Comparison of ENCODE assay signal across 8 cellular contexts in the genomic region with DNA sequence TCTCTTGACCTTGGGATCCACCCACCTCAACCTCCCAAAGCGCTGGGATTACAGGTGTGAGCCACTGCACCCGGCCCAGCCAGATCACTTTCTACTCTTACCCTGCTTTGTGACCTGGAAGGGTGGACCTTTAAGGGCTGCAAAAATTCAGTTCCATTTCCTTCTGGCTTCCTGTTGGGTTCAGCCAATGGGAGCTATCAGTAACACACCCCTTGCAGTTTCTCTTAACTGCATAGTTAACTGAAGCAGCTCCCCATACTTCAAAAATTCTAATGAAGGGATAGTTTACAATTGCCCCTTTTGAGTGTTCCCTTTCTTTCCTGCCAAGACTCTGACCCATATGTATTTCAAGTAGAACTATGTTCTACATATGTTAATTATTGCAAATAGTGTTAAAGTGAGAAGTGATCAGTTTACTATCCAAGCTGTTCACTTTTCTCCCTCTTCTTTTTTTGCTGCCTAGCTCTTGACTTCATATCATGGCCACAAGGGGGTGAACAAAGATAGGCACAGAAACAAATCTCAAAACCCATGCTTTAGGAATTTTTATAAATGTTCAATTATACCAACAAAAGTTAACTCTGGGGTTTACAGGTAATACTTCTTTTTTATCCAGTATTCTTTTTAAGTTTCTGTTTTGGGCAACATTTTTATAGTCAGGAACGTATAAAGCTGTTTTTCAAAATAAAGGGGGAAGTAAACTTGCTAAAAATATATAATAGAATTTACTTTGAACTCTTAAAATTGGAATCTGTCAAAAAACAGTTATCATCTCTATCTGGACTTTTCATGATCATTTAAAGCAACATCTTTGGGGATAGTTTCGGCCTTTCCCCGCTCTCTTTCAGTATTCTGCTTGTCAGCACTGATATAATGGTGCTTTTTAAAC. TPM values are rescaled to one million over a fixed set of nuclear protein-coding genes. Genes with fewer than 3 reads are reported as not detected.
DNase-seq lines count a peak whose midpoint lies in the region; ATAC-seq and TF ChIP-seq lines count a peak whose summit lies in the region.

No MANE protein-coding gene starts in this region.

- ATAC-seq in HG02870 (IDR thresholded peaks at IDR 0.05; ENCODE audit: unreplicated experiment) (no peak), HG02678 (IDR thresholded peaks at IDR 0.05; ENCODE audit: unreplicated experiment) (no peak), HG03521 (IDR thresholded peaks at IDR 0.05; ENCODE audit: unreplicated experiment) (no peak)

- TF ChIP-seq CTCF in HFF-Myc (IDR thresholded peaks at IDR 0.05; ENCODE audit: low read depth, low read length, missing control alignments) (peak; percentile 69), glutamatergic neuron (IDR thresholded peaks at IDR 0.05; ENCODE audit: partially characterized antibody, unreplicated experiment) (peak; percentile 68)

- H3K27ac Mint-ChIP-seq in glutamatergic neuron (ENCODE audit: unreplicated experiment), result no peak overlapping the region

- H3K27me3 Mint-ChIP-seq in glutamatergic neuron (ENCODE audit: unreplicated experiment), result peaks cover 1% of the 10 kb centered on the region

- DNase-seq in DMS53 (lab: John Stamatoyannopoulos, UW), result peak; percentile 54
- DNase-seq in HFF-Myc (ENCODE audit: extremely low read depth, low read depth), result no peak
- DNase-seq in SKM-1 treated with dmso at 0.1 percent for 144 hours (lab: John Stamatoyannopoulos, UW; ENCODE audit: unreplicated experiment), result peak; percentile 21
- no peak for DNase-seq in glutamatergic neuron
- no peak for DNase-seq in ecto neural progenitor cell (ENCODE audit: low spot score)

- no peak overlapping the region for H3K4me3 ChIP-seq in HFF-Myc (replicated peaks; ENCODE audit: low read depth, low read length)

- H3K4me3 Mint-ChIP-seq in glutamatergic neuron (ENCODE audit: unreplicated experiment), result no peak overlapping the region

- H3K4me1 Mint-ChIP-seq in glutamatergic neuron (ENCODE audit: low read depth, unreplicated experiment), result no peaks in the 10 kb centered on the region

- H3K9me3 Mint-ChIP-seq in glutamatergic neuron (ENCODE audit: unreplicated experiment), result no peaks in the 10 kb centered on the region

- H3K36me3 Mint-ChIP-seq in glutamatergic neuron (ENCODE audit: unreplicated experiment), result no peaks in the 10 kb centered on the region

RNA-seq across cellular contexts. Expression of a gene that starts 8.1 kb away (rescaled TPM):
- total RNA-seq in glutamatergic neuron (ENCODE audit: unreplicated experiment), result 1.7 TPM

RNA-seq across cellular contexts. Expression of a gene that starts 8.4 kb away (rescaled TPM):
- 47.4 TPM for total RNA-seq in glutamatergic neuron (ENCODE audit: unreplicated experiment)

Comparison
In these comparisons a context has a peak if more than half of its experiments do, and no peak if none do; other contexts are left out.
1. DNase-seq: peak in DMS53 (single experiment) and SKM-1 treated with dmso at 0.1 percent for 144 hours (single experiment); none in HFF-Myc (single experiment), glutamatergic neuron (single experiment) and ecto neural progenitor cell (single experiment).